In genomic region chr7:19920200-19920599, GRCh38 we compare ENCODE assay signal across 18 cellular contexts.
A peak's percentile ranks its signal among the peaks of the same experiment; 100 is the strongest.
DNase-seq lines count a peak whose midpoint lies in the region; ATAC-seq and TF ChIP-seq lines count a peak whose summit lies in the region.
"Had no signal": no experiment of that assay in that cellular context is flagged by ENCODE, and none has a peak within 500 bp of the region (broad histone marks: within the 10 kb centered on the region; RNA-seq: fewer than 3 reads in every experiment).

No MANE protein-coding gene starts in this region.

- no peak overlapping the region for H2BK5ac ChIP-seq in trophoblast cell (ENCODE audit: low read depth, low read length, poor library complexity)

- H4K20me1 ChIP-seq in Karpas-422 (ENCODE audit: insufficient read depth, low read depth, low read length), result no peaks in the 10 kb centered on the region

- no peak overlapping the region for H3K9ac ChIP-seq in trophoblast cell (ENCODE audit: low read length)
- no peak overlapping the region for H3K9ac ChIP-seq in Karpas-422 (ENCODE audit: low read length)

- H3K4me3 ChIP-seq in SJSA1 (no peak overlapping the region), fibroblast of the aortic adventitia (ENCODE audit: low read depth, low read length) (no peak overlapping the region), trophoblast cell (ENCODE audit: low read depth, low read length) (no peak overlapping the region), Karpas-422 (ENCODE audit: low read length) (no peak overlapping the region)
- H3K4me3 ChIP-seq: body of pancreas, upper lobe of right lung had no signal

- no peak overlapping the region for H4K12ac ChIP-seq in trophoblast cell (ENCODE audit: low read depth, low read length)

- no peak overlapping the region for H2AK5ac ChIP-seq in trophoblast cell (ENCODE audit: low read length)

- H3K23ac ChIP-seq in trophoblast cell (ENCODE audit: low read length), result no peak overlapping the region

- H2AFZ ChIP-seq in trophoblast cell (ENCODE audit: insufficient read depth, low read length, poor library complexity) (no peak overlapping the region), Karpas-422 (ENCODE audit: low read length) (no peak overlapping the region)

- no peak overlapping the region for H4K91ac ChIP-seq in trophoblast cell (ENCODE audit: low read depth, low read length)

- no peak overlapping the region for H3K4ac ChIP-seq in trophoblast cell (ENCODE audit: low read depth, low read length)

- H3K27me3 ChIP-seq in SJSA1 (replicated peaks) (no peaks in the 10 kb centered on the region), trophoblast cell (ENCODE audit: insufficient read depth, low read length) (no peaks in the 10 kb centered on the region), Karpas-422 (ENCODE audit: low read length) (no peaks in the 10 kb centered on the region)
- H3K27me3 ChIP-seq: body of pancreas, upper lobe of right lung had no signal

- DNase-seq in HCEC 1CT, result peak; percentile 67
- no peak for DNase-seq in SJSA1 (ENCODE audit: low read depth in 1 of 2, low spot score in 2 of 2)
- DNase-seq in fibroblast of the aortic adventitia (ENCODE audit: low read depth), result peak; percentile 89
- DNase-seq in trophoblast cell, result peak; percentile 11 to 44
- DNase-seq in activated T-cell treated with anti-CD3 and anti-CD28 coated beads for 4 hours, result no peak
- no peak for DNase-seq in cortex of kidney (lab: John Stamatoyannopoulos, UW)
- no peak for DNase-seq in Karpas-422
- DNase-seq: activated CD4-positive, alpha-beta T cell treated with anti-CD3 and anti-CD28 coated beads for 36 hours; activated CD8-positive, alpha-beta memory T cell treated with anti-CD3 and anti-CD28 coated beads, Interleukin-2, amount 50 U/mL, for 4 hours; CD4-positive, alpha-beta memory T cell; GOT3; NCI-H1694 treated with DMSO at 0.1 percent for 48 hours; NCI-H510A; OCI-M1; stimulated activated naive CD4-positive, alpha-beta T cell treated with Interleukin-2 at 50 U/mL for 16 hours; upper lobe of right lung had no signal

- H3K79me1 ChIP-seq in trophoblast cell (ENCODE audit: low read length), result no peaks in the 10 kb centered on the region

- H2BK120ac ChIP-seq in trophoblast cell (ENCODE audit: insufficient read depth, low read length, poor library complexity), result no peak overlapping the region

- ATAC-seq in HG03025 (IDR thresholded peaks at IDR 0.05; ENCODE audit: low FRiP score, unreplicated experiment), result no peak
- ATAC-seq: activated CD4-positive, alpha-beta T cell treated with anti-CD3 and anti-CD28 coated beads for 36 hours; body of pancreas; upper lobe of right lung had no signal

- no CpG with 5 or more reads among the region's 7 CpGs for WGBS in trophoblast cell (ENCODE audit: extremely low coverage, insufficient coverage, insufficient read length)

- no peak overlapping the region for H3K18ac ChIP-seq in trophoblast cell (ENCODE audit: low read length)

- 0 out of 2 replicates have a peak overlapping the region, but pooled peaks have one; percentile 10 for H3K27ac ChIP-seq in SJSA1
- H3K27ac ChIP-seq in trophoblast cell (ENCODE audit: low read depth, low read length), result no peak overlapping the region
- no peak overlapping the region for H3K27ac ChIP-seq in Karpas-422 (ENCODE audit: low read length)
- H3K27ac ChIP-seq: body of pancreas, upper lobe of right lung had no signal

- H3K36me3 ChIP-seq in SJSA1 (no peaks in the 10 kb centered on the region), trophoblast cell (ENCODE audit: control insufficient read depth in 1 of 2, insufficient read depth in 2 of 2, low read length in 2 of 2) (no peaks in the 10 kb centered on the region), Karpas-422 (ENCODE audit: insufficient read depth, low read length) (no peaks in the 10 kb centered on the region)
- H3K36me3 ChIP-seq: upper lobe of right lung had no signal

- H3K4me1 ChIP-seq in SJSA1 (replicated peaks) (peaks cover 5% of the 10 kb centered on the region; the same call in 1 of the 2 replicates), trophoblast cell (ENCODE audit: control insufficient read depth in 1 of 2, insufficient read depth in 2 of 2, low read length in 2 of 2) (no peaks in the 10 kb centered on the region), Karpas-422 (ENCODE audit: low read length) (no peaks in the 10 kb centered on the region)
- H3K4me1 ChIP-seq: body of pancreas had no signal

- H3K79me2 ChIP-seq in trophoblast cell (ENCODE audit: control insufficient read depth, insufficient read depth, low read length, poor library complexity), result no peaks in the 10 kb centered on the region
- no peaks in the 10 kb centered on the region for H3K79me2 ChIP-seq in Karpas-422 (ENCODE audit: low read length)

- no peak overlapping the region for H3K14ac ChIP-seq in trophoblast cell (ENCODE audit: low read length)

- H3K4me2 ChIP-seq in trophoblast cell (ENCODE audit: low read length) (no peak overlapping the region), Karpas-422 (ENCODE audit: low read depth, low read length, poor library complexity, severe bottlenecking) (no peak overlapping the region)

- no peak for TF ChIP-seq CTCF in fibroblast of the aortic adventitia (IDR thresholded peaks at IDR 0.05; ENCODE audit: insufficient read depth, low read length)

- H3K9me3 ChIP-seq in SJSA1 (replicated peaks), result no peaks in the 10 kb centered on the region
- no peaks in the 10 kb centered on the region for H3K9me3 ChIP-seq in trophoblast cell (ENCODE audit: insufficient read depth, low read depth, low read length)
- no peaks in the 10 kb centered on the region for H3K9me3 ChIP-seq in Karpas-422 (ENCODE audit: low read length)
- H3K9me3 ChIP-seq: body of pancreas, upper lobe of right lung had no signal

- H4K8ac ChIP-seq in trophoblast cell (ENCODE audit: low read depth, low read length), result no peak overlapping the region

- H3K9me2 ChIP-seq in Karpas-422 (replicated peaks; ENCODE audit: insufficient read depth, low read length), result no peaks in the 10 kb centered on the region

- no peak overlapping the region for H2BK12ac ChIP-seq in trophoblast cell (ENCODE audit: low read length)

Comparison
In these comparisons a context has a peak if more than half of its experiments do, and no peak if none do; other contexts are left out.
1. DNase-seq: peak in HCEC 1CT (single experiment), fibroblast of the aortic adventitia (single experiment) and trophoblast cell (2 of 2); none in SJSA1 (0 of 2), activated T-cell treated with anti-CD3 and anti-CD28 coated beads for 4 hours (single experiment), cortex of kidney (single experiment) and Karpas-422 (single experiment).